ENCODE assay signal across 8 cellular contexts in genomic region chr17:5419356-5419958, GRCh38. TPM values are rescaled to one million over a fixed set of nuclear protein-coding genes. Genes with fewer than 3 reads are reported as not detected.
A peak's percentile ranks its signal among the peaks of the same experiment; 100 is the strongest.
DNase-seq lines count a peak whose midpoint lies in the region; ATAC-seq lines count a peak whose summit lies in the region.

Gene NUP88 (minus strand): TSS chr17:5419662. CDS start chr17:5419650, 12 bp downstream.

- peaks cover 47% of the 10 kb centered on the region for H3K4me1 ChIP-seq in BLaER1

- peak within 1 kb of the TSS; percentile 99 for H3K27ac Mint-ChIP-seq in activated CD4-positive, alpha-beta T cell treated with anti-CD3 and anti-CD28 coated beads, Interleukin-2, amount 10 ng/mL, durations not matched to agents 7 days and 5 days

- ATAC-seq in GM19328 (IDR thresholded peaks at IDR 0.05; ENCODE audit: unreplicated experiment) (peak; percentile 84), HG03520 (IDR thresholded peaks at IDR 0.05; ENCODE audit: unreplicated experiment) (peak; percentile 77)

- peak within 1 kb of the TSS; percentile 94 for H3K27ac ChIP-seq in BLaER1

- H3K4me3 Mint-ChIP-seq in activated CD4-positive, alpha-beta T cell treated with anti-CD3 and anti-CD28 coated beads, Interleukin-2, amount 10 ng/mL, durations not matched to agents 7 days and 5 days, result peak within 1 kb of the TSS; percentile 98

- peak within 1 kb of the TSS; percentile 93 for H3K9ac ChIP-seq in BLaER1

- H3K36me3 ChIP-seq in BLaER1, result peaks cover 67% of the 10 kb centered on the region

- H3K27me3 Mint-ChIP-seq in activated CD4-positive, alpha-beta T cell treated with anti-CD3 and anti-CD28 coated beads, Interleukin-2, amount 10 ng/mL, durations not matched to agents 7 days and 5 days, result no peaks in the 10 kb centered on the region

- CTCF ChIA-PET in activated CD4-positive, alpha-beta T cell treated with anti-CD3 and anti-CD28 coated beads, Interleukin-2, amount 10 ng/mL, durations not matched to agents 7 days and 5 days (lab: Charles Lee), result interaction anchor here (0.7 to 1.7 kb wide), 3 partner anchors 17 to 65 kb away, joined by 3 to 11 read pairs (median 4); partner anchors contain the start of gene C1QBP

- H3K4me2 ChIP-seq in BLaER1, result peak within 1 kb of the TSS; percentile 95

- H3K4me3 ChIP-seq in BLaER1, result peak within 1 kb of the TSS; percentile 80

- peaks cover 43% of the 10 kb centered on the region for H3K4me1 Mint-ChIP-seq in activated CD4-positive, alpha-beta T cell treated with anti-CD3 and anti-CD28 coated beads, Interleukin-2, amount 10 ng/mL, durations not matched to agents 7 days and 5 days

- no peaks in the 10 kb centered on the region for H3K27me3 ChIP-seq in BLaER1

- peaks cover 58% of the 10 kb centered on the region for H4K20me1 ChIP-seq in BLaER1

- H3K36me3 Mint-ChIP-seq in activated CD4-positive, alpha-beta T cell treated with anti-CD3 and anti-CD28 coated beads, Interleukin-2, amount 10 ng/mL, durations not matched to agents 7 days and 5 days (ENCODE audit: low read depth), result peaks cover 32% of the 10 kb centered on the region

- no peaks in the 10 kb centered on the region for H3K9me3 ChIP-seq in BLaER1

- no peaks in the 10 kb centered on the region for H3K9me3 Mint-ChIP-seq in activated CD4-positive, alpha-beta T cell treated with anti-CD3 and anti-CD28 coated beads, Interleukin-2, amount 10 ng/mL, durations not matched to agents 7 days and 5 days

- POLR2A ChIA-PET in activated CD4-positive, alpha-beta T cell treated with anti-CD3 and anti-CD28 coated beads, Interleukin-2, amount 10 ng/mL, durations not matched to agents 7 days and 5 days (lab: Charles Lee), result interaction anchor here (0.6 to 1.0 kb wide), 3 partner anchors 13 to 29 kb away, joined by 3 read pairs; no protein-coding TSS in a partner anchor

- DNase-seq in NCI-H69 (lab: John Stamatoyannopoulos, UW), result peak; percentile 97
- DNase-seq in activated CD4-positive, alpha-beta T cell treated with anti-CD3 and anti-CD28 coated beads, Interleukin-2, amount 10 ng/mL, durations not matched to agents 7 days and 5 days, result peak; percentile 98
- peak; percentile 97 for DNase-seq in cortex of kidney (lab: John Stamatoyannopoulos, UW)
- DNase-seq in left kidney (ENCODE audit: low read depth, low spot score), result peak; percentile 100
- peak; percentile 96 for DNase-seq in stimulated activated CD4-positive, alpha-beta T cell treated with anti-CD3 and anti-CD28 coated beads, Interleukin-2, amount 100 ng/mL, for 24 hours

RNA-seq across cellular contexts. Expression of gene NUP88, which starts in this region (rescaled TPM):
- 100 to 1,000 TPM in 1 of 2 experiments, 10 to 100 TPM in 1; 83.4 to 109 TPM for total RNA-seq in activated CD4-positive, alpha-beta T cell treated with anti-CD3 and anti-CD28 coated beads, Interleukin-2, amount 10 ng/mL, durations not matched to agents 7 days and 5 days

Comparison
In these comparisons a context has a peak if more than half of its experiments do, and no peak if none do; other contexts are left out.
1. Peak in every context shown above with its lines: DNase-seq, ATAC-seq, H3K4me3 ChIP-seq and H3K27ac ChIP-seq.